In the genomic region with DNA sequence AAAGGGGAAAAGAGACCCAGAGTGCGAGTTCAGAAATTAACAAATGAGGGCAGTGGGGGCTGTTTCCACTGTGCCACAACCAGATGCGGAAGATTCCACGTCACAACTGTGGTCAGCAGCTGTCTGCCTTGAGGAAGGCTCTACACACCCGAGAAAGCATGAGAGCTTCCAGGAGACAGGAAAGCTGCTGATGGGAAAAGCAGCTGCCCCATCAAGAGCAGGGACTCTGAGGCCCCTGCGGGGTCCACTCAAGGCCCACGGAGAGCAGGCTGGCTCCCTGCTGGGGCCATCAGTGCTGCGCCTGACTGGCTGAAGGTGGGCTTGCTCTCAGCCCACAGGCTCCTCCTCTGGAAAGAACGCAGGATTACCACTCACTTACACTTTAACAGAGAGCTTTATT, we compare ENCODE assay signal across 28 cellular contexts.
"Had no signal": no experiment of that assay in that cellular context is flagged by ENCODE, and none has a peak within 500 bp of the region (broad histone marks: within the 10 kb centered on the region; RNA-seq: fewer than 3 reads in every experiment).

No MANE protein-coding gene starts in this region.

- H3K9me3 Mint-ChIP-seq: activated B cell treated with CpG ODN at 0.5 μM for 24 hours; activated CD8-positive, alpha-beta T cell treated with anti-CD3 and anti-CD28 coated beads for 36 hours; activated naive CD8-positive, alpha-beta T cell treated with anti-CD3 and anti-CD28 coated beads, Interleukin-2, amount 50 U/mL, for 24 hours; immature natural killer cell; natural killer cell treated with Interleukin-12 subunit alpha and Interleukin-12 subunit beta and Interleukin-15 and Interleukin-18, amount 100 ng/mL, for 72 hours had no signal

- ATAC-seq: activated CD8-positive, alpha-beta memory T cell treated with anti-CD3 and anti-CD28 coated beads, Interleukin-2, amount 10 ng/mL, durations not matched to agents 7 days and 5 days; activated CD8-positive, alpha-beta T cell treated with anti-CD3 and anti-CD28 coated beads for 36 hours; activated naive CD8-positive, alpha-beta T cell treated with anti-CD3 and anti-CD28 coated beads, Interleukin-2, amount 50 U/mL, for 24 hours; gastrocnemius medialis; lower lobe of right lung; natural killer cell treated with Interleukin-12 subunit alpha and Interleukin-12 subunit beta and Interleukin-15 and Interleukin-18, amount 100 ng/mL, for 72 hours; sciatic nerve; stimulated activated naive CD8-positive, alpha-beta T cell treated with anti-CD3 and anti-CD28 coated beads, Interleukin-15, Interleukin-2, amounts not matched to agents 100 U/mL and 50 U/mL, for 24 hours had no signal

- H3K9me3 ChIP-seq: colonic mucosa, gastrocnemius medialis, lower lobe of right lung, prostate gland, testis, transverse colon, uterus had no signal

- DNase-seq: activated B cell treated with CpG ODN at 0.5 μM for 24 hours; activated CD4-positive, alpha-beta T cell treated with anti-CD3 and anti-CD28 coated beads, Interleukin-2, amount 50 U/mL, for 1 hour; activated CD8-positive, alpha-beta memory T cell treated with anti-CD3 and anti-CD28 coated beads, Interleukin-2, amount 10 ng/mL, durations not matched to agents 7 days and 5 days; activated CD8-positive, alpha-beta T cell treated with anti-CD3 and anti-CD28 coated beads for 36 hours; activated effector memory CD4-positive, alpha-beta T cell treated with Interleukin-2 at 50 U/mL for 16 hours; activated naive CD4-positive, alpha-beta T cell treated with Interleukin-2 at 50 U/mL for 16 hours; activated naive CD8-positive, alpha-beta T cell treated with anti-CD3 and anti-CD28 coated beads, Interleukin-2, amount 50 U/mL, for 24 hours; amygdala; central memory CD4-positive, alpha-beta T cell; colonic mucosa; effector memory CD4-positive, alpha-beta T cell; erythroblast; gastrocnemius medialis; immature natural killer cell; lower lobe of right lung; mesendoderm; retina; small intestine; stimulated activated CD4-positive, alpha-beta T cell treated with anti-CD3 and anti-CD28 coated beads, Interleukin-2, amount 100 ng/mL, for 24 hours; stimulated activated naive CD8-positive, alpha-beta T cell treated with anti-CD3 and anti-CD28 coated beads, Interleukin-15, Interleukin-2, amounts not matched to agents 100 U/mL and 50 U/mL, for 24 hours; T-helper 2 cell; testis; transverse colon; uterus had no signal

- H3K36me3 ChIP-seq: uterus had no signal

- H3K27me3 ChIP-seq: colonic mucosa, gastrocnemius medialis, hepatocyte, testis, transverse colon, uterus had no signal

- H3K4me2 ChIP-seq: hepatocyte had no signal

- H3K4me1 Mint-ChIP-seq: activated B cell treated with CpG ODN at 0.5 μM for 24 hours; activated CD8-positive, alpha-beta memory T cell treated with anti-CD3 and anti-CD28 coated beads, Interleukin-2, amount 10 ng/mL, durations not matched to agents 7 days and 5 days; activated naive CD8-positive, alpha-beta T cell treated with anti-CD3 and anti-CD28 coated beads, Interleukin-2, amount 50 U/mL, for 24 hours had no signal

- H2AFZ ChIP-seq: hepatocyte had no signal

- H3K4me1 ChIP-seq: colonic mucosa, gastrocnemius medialis, lower lobe of right lung, prostate gland, testis, transverse colon, uterus had no signal

- H3K27ac ChIP-seq: colonic mucosa, gastrocnemius medialis, hepatocyte, lower lobe of right lung, prostate gland, testis, transverse colon, uterus had no signal

- H3K4me3 Mint-ChIP-seq: activated B cell treated with CpG ODN at 0.5 μM for 24 hours; activated CD8-positive, alpha-beta memory T cell treated with anti-CD3 and anti-CD28 coated beads, Interleukin-2, amount 10 ng/mL, durations not matched to agents 7 days and 5 days; activated CD8-positive, alpha-beta T cell treated with anti-CD3 and anti-CD28 coated beads for 36 hours; activated naive CD8-positive, alpha-beta T cell treated with anti-CD3 and anti-CD28 coated beads, Interleukin-2, amount 50 U/mL, for 24 hours; immature natural killer cell; natural killer cell treated with Interleukin-12 subunit alpha and Interleukin-12 subunit beta and Interleukin-15 and Interleukin-18, amount 100 ng/mL, for 72 hours had no signal

- H3K4me3 ChIP-seq: colonic mucosa, gastrocnemius medialis, hepatocyte, lower lobe of right lung, prostate gland, testis, transverse colon, uterus had no signal

- H3K27ac Mint-ChIP-seq: activated B cell treated with CpG ODN at 0.5 μM for 24 hours; activated CD8-positive, alpha-beta memory T cell treated with anti-CD3 and anti-CD28 coated beads, Interleukin-2, amount 10 ng/mL, durations not matched to agents 7 days and 5 days; activated CD8-positive, alpha-beta T cell treated with anti-CD3 and anti-CD28 coated beads for 36 hours; activated naive CD8-positive, alpha-beta T cell treated with anti-CD3 and anti-CD28 coated beads, Interleukin-2, amount 50 U/mL, for 24 hours; natural killer cell treated with Interleukin-12 subunit alpha and Interleukin-12 subunit beta and Interleukin-15 and Interleukin-18, amount 100 ng/mL, for 72 hours had no signal

- H3K27me3 Mint-ChIP-seq: activated B cell treated with CpG ODN at 0.5 μM for 24 hours; activated CD8-positive, alpha-beta memory T cell treated with anti-CD3 and anti-CD28 coated beads, Interleukin-2, amount 10 ng/mL, durations not matched to agents 7 days and 5 days; activated CD8-positive, alpha-beta T cell treated with anti-CD3 and anti-CD28 coated beads for 36 hours; activated naive CD8-positive, alpha-beta T cell treated with anti-CD3 and anti-CD28 coated beads, Interleukin-2, amount 50 U/mL, for 24 hours; natural killer cell treated with Interleukin-12 subunit alpha and Interleukin-12 subunit beta and Interleukin-15 and Interleukin-18, amount 100 ng/mL, for 72 hours had no signal
